Comparison of ENCODE assay signal across 1 cellular context in the genomic region with DNA sequence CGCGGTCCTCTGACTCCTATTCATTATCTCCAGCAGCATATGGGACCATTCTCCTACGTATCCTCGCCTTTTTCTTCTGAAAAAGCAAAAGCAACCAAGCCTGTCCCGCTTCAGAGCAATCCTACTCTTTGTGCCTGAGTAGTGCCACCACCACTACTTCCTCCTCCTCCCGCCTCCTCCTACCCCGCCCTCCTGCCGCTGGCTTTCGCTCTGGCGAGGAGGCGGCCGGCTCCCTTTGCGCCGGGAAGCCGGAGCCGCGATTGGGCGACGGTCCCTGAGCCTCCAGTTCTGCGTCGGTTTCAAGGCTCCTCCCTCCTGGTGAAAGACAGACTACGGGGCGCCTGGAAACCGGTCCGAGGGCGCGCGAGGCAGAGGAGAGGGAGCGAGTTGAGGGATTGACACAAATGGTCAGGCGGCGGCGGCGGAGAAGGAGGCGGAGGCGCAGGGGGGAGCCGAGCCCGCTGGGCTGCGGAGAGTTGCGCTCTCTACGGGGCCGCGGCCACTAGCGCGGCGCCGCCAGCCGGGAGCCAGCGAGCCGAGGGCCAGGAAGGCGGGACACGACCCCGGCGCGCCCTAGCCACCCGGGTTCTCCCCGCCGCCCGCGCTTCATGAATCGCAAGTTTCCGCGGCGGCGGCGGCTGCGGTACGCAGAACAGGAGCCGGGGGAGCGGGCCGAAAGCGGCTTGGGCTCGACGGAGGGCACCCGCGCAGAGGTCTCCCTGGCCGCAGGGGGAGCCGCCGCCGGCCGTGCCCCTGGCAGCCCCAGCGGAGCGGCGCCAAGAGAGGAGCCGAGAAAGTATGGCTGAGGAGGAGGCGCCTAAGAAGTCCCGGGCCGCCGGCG.
A peak's percentile ranks its signal among the peaks of the same experiment; 100 is the strongest.
TF ChIP-seq lines count a peak whose summit lies in the region.

A gene (plus strand): TSS at position 351 of the 841 bp plus-strand sequence. CDS start 448 bp downstream, at position 799.

TF ChIP-seq in HepG2, 621 proteins besides CTCF, POLR2A, EP300 and RAD21 (continued from another document):
- TF ChIP-seq FOXP1 (IDR thresholded peaks at IDR 0.05) (no peak), FOXP1 (CRISPR knock-in tag; IDR thresholded peaks at IDR 0.05) (0 out of 2 replicates have a peak, but pooled peaks have one; percentile 5), NFATC3 (CRISPR knock-in tag; IDR thresholded peaks at IDR 0.05) (0 out of 2 replicates have a peak, but pooled peaks have one; percentile 71), KDM5A (IDR thresholded peaks at IDR 0.05; ENCODE audit: borderline replicate concordance, low read length) (no peak), ZMYM4 (CRISPR knock-in tag; IDR thresholded peaks at IDR 0.05) (peak; percentile 86)
- TF ChIP-seq, protein P1, sequence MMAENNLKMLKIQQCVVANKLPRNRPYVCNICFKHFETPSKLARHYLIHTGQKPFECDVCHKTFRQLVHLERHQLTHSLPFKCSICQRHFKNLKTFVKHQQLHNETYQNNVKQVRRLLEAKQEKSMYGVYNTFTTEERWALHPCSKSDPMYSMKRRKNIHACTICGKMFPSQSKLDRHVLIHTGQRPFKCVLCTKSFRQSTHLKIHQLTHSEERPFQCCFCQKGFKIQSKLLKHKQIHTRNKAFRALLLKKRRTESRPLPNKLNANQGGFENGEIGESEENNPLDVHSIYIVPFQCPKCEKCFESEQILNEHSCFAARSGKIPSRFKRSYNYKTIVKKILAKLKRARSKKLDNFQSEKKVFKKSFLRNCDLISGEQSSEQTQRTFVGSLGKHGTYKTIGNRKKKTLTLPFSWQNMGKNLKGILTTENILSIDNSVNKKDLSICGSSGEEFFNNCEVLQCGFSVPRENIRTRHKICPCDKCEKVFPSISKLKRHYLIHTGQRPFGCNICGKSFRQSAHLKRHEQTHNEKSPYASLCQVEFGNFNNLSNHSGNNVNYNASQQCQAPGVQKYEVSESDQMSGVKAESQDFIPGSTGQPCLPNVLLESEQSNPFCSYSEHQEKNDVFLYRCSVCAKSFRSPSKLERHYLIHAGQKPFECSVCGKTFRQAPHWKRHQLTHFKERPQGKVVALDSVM (CRISPR knock-in tag; IDR thresholded peaks at IDR 0.05): peak; percentile 92
